ENCODE assay signal across 18 cellular contexts in the genomic region with DNA sequence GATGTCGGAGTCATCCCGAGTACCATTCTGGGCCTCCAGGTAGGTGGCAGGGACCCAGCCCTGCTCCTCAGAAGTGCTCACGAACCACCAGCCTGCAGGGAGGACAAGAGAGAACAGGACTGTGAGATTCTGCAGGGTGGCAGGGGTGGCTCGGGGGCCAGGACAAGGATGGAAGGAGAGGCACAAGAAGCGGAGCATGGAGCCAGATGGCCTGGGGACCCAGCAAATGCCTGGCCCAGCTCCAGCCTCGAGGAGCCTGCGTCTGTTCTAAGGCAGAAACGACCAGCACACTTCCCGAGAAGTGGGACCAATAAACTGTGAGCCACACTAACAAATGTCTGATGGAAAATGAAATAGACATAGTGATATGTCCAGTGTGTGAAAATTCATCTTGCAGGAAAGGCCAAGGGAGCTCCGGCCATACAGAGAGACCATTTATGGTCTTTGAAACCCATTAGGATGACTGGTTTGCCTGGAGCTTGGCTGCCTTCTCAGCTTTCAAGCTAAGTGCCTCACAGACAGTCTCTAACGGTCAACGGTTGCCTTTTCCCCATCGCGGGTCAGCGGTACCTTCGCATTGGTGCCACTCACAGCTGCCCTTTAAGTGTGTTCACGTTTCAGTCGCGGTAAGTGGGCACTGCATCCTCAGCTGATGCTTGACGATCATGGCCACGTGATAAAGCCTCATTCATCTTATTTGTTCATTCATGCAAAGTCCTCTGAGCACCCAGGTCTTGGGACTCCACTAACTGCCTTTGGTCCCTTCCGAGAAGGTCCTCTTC.
DNase-seq lines count a peak whose midpoint lies in the region; ATAC-seq and TF ChIP-seq lines count a peak whose summit lies in the region.
"Had no signal": no experiment of that assay in that cellular context is flagged by ENCODE, and none has a peak within 500 bp of the region (broad histone marks: within the 10 kb centered on the region; RNA-seq: fewer than 3 reads in every experiment).

No MANE protein-coding gene starts in this region.

- no peak for TF ChIP-seq CTCF in BE2C (IDR thresholded peaks at IDR 0.05; ENCODE audit: low read depth, low read length)
- TF ChIP-seq CTCF in WTC11 (IDR thresholded peaks at IDR 0.05) = no peak
- no peak for TF ChIP-seq CTCF in neural progenitor cell (IDR thresholded peaks at IDR 0.05)
- TF ChIP-seq CTCF in omental fat pad (IDR thresholded peaks at IDR 0.05) = no peak

- H3K36me3 Mint-ChIP-seq in WTC11 (0 out of 2 replicates have a peak, but pooled peaks cover 5% of the 10 kb centered on the region), neural progenitor cell (peaks cover 5% of the 10 kb centered on the region)

- peak; percentile 64 for DNase-seq in DMS 273 (lab: John Stamatoyannopoulos, UW; ENCODE audit: unreplicated experiment)
- DNase-seq in DMS 273 treated with DMSO at 0.1 percent for 48 hours (lab: John Stamatoyannopoulos, UW) = no peak
- DNase-seq in BE2C = peak; percentile 47
- DNase-seq in WTC11 (ENCODE audit: low spot score) = no peak
- no peak for DNase-seq in neural progenitor cell (ENCODE audit: low spot score)
- no peak for DNase-seq in omental fat pad (ENCODE audit: low spot score)
- DNase-seq: NCI-H1436, NCI-H2081, NCI-H2227 treated with DMSO at 0.1 percent for 48 hours, NCI-H526, OCI-M1, RPMI8226, SJCRH30 had no signal

- H3K4me1 Mint-ChIP-seq in WTC11 = no peaks in the 10 kb centered on the region
- H3K4me1 Mint-ChIP-seq in neural progenitor cell = no peaks in the 10 kb centered on the region

- no peak overlapping the region for H3K4me2 ChIP-seq in neural progenitor cell
- H3K4me2 ChIP-seq: BLaER1 had no signal

- CTCF ChIA-PET in WTC11 (lab: Charles Lee) = interaction anchor here (0.6 to 1.3 kb wide), 2 partner anchors 19 to 39 kb away, joined by 3 to 5 read pairs; no protein-coding TSS in a partner anchor

- POLR2A ChIA-PET in WTC11 (lab: Charles Lee) = no interaction called here

- no peak overlapping the region for H3K4me3 ChIP-seq in BE2C (ENCODE audit: low read depth, low read length)
- no peak overlapping the region for H3K4me3 ChIP-seq in neural progenitor cell
- H3K4me3 ChIP-seq: BLaER1, K562, SJCRH30 had no signal

- ATAC-seq in WTC11 = no peak
- no peak for ATAC-seq in GM21723 (IDR thresholded peaks at IDR 0.05; ENCODE audit: unreplicated experiment)
- no peak for ATAC-seq in omental fat pad (ENCODE audit: low FRiP score)
- ATAC-seq in GM18858 (IDR thresholded peaks at IDR 0.05; ENCODE audit: unreplicated experiment) = no peak
- ATAC-seq: K562 had no signal

- no peak overlapping the region for H2AFZ ChIP-seq in neural progenitor cell (replicated peaks)

- no peaks in the 10 kb centered on the region for H4K20me1 ChIP-seq in neural progenitor cell (ENCODE audit: low read depth)

- H3K27ac Mint-ChIP-seq in WTC11 = peak overlapping the region; percentile 28; the same call in 1 of the 2 replicates
- peak overlapping the region; percentile 85 for H3K27ac Mint-ChIP-seq in neural progenitor cell

- H3K9ac ChIP-seq in neural progenitor cell = no peak overlapping the region
- H3K9ac ChIP-seq: BLaER1 had no signal

- no peaks in the 10 kb centered on the region for H3F3A ChIP-seq in neural progenitor cell (ENCODE audit: low read depth)

- H3K27ac ChIP-seq in neural progenitor cell = no peak overlapping the region
- H3K27ac ChIP-seq: 22Rv1, SJCRH30 had no signal

- no peaks in the 10 kb centered on the region for H3K4me1 ChIP-seq in BE2C
- H3K4me1 ChIP-seq in neural progenitor cell = no peaks in the 10 kb centered on the region

- H3K9me3 ChIP-seq in BE2C (no peaks in the 10 kb centered on the region), neural progenitor cell (ENCODE audit: low read depth) (no peaks in the 10 kb centered on the region)
- H3K9me3 ChIP-seq: BLaER1, SJCRH30 had no signal

- H3K79me2 ChIP-seq in neural progenitor cell (ENCODE audit: low read depth) = no peaks in the 10 kb centered on the region

- H3K4me3 Mint-ChIP-seq in WTC11 = no peak overlapping the region
- H3K4me3 Mint-ChIP-seq in neural progenitor cell = no peak overlapping the region

- H3K27me3 Mint-ChIP-seq in WTC11 (ENCODE audit: low read depth) = no peaks in the 10 kb centered on the region
- H3K27me3 Mint-ChIP-seq in neural progenitor cell (ENCODE audit: insufficient read depth, low read depth) = peaks cover 2% of the 10 kb centered on the region

- H3K36me3 ChIP-seq in BE2C = peaks cover 6% of the 10 kb centered on the region
- no peaks in the 10 kb centered on the region for H3K36me3 ChIP-seq in neural progenitor cell
- H3K36me3 ChIP-seq: SJCRH30 had no signal

- H3K9me3 Mint-ChIP-seq in WTC11 = no peaks in the 10 kb centered on the region
- no peaks in the 10 kb centered on the region for H3K9me3 Mint-ChIP-seq in neural progenitor cell

- H3K27me3 ChIP-seq in BE2C (no peaks in the 10 kb centered on the region), neural progenitor cell (no peaks in the 10 kb centered on the region)
- H3K27me3 ChIP-seq: BLaER1, SJCRH30 had no signal

TF ChIP-seq in WTC11, 78 proteins besides CTCF, POLR2A, EP300 and RAD21:
- TF ChIP-seq MXD4 (CRISPR knock-in tag; IDR thresholded peaks at IDR 0.05; ENCODE audit: borderline replicate concordance) (no peak), ZNF396 (CRISPR knock-in tag; IDR thresholded peaks at IDR 0.05; ENCODE audit: borderline replicate concordance) (no peak), NFYB (CRISPR knock-in tag; conservative IDR thresholded peaks at IDR 0.05; ENCODE audit: low read depth) (no peak)
- TF ChIP-seq, protein P1, sequence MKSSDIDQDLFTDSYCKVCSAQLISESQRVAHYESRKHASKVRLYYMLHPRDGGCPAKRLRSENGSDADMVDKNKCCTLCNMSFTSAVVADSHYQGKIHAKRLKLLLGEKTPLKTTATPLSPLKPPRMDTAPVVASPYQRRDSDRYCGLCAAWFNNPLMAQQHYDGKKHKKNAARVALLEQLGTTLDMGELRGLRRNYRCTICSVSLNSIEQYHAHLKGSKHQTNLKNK (CRISPR knock-in tag; IDR thresholded peaks at IDR 0.05) = no peak
- TF ChIP-seq, protein P2, sequence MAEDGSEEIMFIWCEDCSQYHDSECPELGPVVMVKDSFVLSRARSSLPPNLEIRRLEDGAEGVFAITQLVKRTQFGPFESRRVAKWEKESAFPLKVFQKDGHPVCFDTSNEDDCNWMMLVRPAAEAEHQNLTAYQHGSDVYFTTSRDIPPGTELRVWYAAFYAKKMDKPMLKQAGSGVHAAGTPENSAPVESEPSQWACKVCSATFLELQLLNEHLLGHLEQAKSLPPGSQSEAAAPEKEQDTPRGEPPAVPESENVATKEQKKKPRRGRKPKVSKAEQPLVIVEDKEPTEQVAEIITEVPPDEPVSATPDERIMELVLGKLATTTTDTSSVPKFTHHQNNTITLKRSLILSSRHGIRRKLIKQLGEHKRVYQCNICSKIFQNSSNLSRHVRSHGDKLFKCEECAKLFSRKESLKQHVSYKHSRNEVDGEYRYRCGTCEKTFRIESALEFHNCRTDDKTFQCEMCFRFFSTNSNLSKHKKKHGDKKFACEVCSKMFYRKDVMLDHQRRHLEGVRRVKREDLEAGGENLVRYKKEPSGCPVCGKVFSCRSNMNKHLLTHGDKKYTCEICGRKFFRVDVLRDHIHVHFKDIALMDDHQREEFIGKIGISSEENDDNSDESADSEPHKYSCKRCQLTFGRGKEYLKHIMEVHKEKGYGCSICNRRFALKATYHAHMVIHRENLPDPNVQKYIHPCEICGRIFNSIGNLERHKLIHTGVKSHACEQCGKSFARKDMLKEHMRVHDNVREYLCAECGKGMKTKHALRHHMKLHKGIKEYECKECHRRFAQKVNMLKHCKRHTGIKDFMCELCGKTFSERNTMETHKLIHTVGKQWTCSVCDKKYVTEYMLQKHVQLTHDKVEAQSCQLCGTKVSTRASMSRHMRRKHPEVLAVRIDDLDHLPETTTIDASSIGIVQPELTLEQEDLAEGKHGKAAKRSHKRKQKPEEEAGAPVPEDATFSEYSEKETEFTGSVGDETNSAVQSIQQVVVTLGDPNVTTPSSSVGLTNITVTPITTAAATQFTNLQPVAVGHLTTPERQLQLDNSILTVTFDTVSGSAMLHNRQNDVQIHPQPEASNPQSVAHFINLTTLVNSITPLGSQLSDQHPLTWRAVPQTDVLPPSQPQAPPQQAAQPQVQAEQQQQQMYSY (CRISPR knock-in tag; IDR thresholded peaks at IDR 0.05) = 0 out of 2 replicates have a peak, but pooled peaks have one; percentile 34

Comparison
In these comparisons a context has a peak if more than half of its experiments do, and no peak if none do; other contexts are left out.
1. DNase-seq: peak in DMS 273 (single experiment) and BE2C (single experiment); none in DMS 273 treated with DMSO at 0.1 percent for 48 hours (single experiment), WTC11 (single experiment), neural progenitor cell (single experiment) and omental fat pad (single experiment).